21 cellular contexts compared by ENCODE assay signal in the genomic region with DNA sequence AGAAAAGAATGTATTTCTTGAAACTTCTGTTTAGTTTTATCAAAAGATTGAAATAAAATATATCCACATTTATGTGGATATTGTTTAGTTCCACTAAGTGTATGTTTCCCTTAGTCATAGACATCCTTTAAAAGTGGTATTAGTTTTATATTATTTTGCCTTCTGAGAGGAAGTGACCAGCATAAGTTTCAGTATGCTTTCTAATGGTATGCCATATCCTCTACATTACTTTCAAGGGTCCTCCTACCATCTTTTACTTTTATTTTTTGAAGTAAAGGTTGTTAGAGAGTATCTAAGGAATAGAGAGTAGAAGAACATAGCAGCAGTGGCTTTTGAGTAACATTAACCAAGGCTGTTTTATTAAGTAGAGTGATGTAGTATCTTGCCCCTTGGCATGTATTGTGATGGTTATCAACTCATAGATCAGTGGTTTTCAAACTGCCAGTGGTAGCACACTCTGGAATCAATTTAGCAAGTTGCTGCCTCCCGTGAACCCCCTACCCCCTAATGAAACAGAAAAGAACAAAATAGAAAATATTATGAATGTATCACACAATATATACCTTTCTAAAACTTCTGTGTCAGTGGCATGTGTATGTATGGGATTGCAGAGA. TPM values are rescaled to one million over a fixed set of nuclear protein-coding genes. Genes with fewer than 3 reads are reported as not detected.
A peak's percentile ranks its signal among the peaks of the same experiment; 100 is the strongest.
DNase-seq lines count a peak whose midpoint lies in the region; ATAC-seq and FAIRE-seq lines count a peak whose summit lies in the region.
"Had no signal": no experiment of that assay in that cellular context is flagged by ENCODE, and none has a peak within 500 bp of the region (broad histone marks: within the 10 kb centered on the region; RNA-seq: fewer than 3 reads in every experiment).

No MANE protein-coding gene starts in this region.

- ATAC-seq in GM18909 (IDR thresholded peaks at IDR 0.05; ENCODE audit: poor library complexity, unreplicated experiment), result peak; percentile 71
- ATAC-seq in HG02938 (IDR thresholded peaks at IDR 0.05; ENCODE audit: unreplicated experiment), result peak; percentile 63
- ATAC-seq in HG03571 (IDR thresholded peaks at IDR 0.05; ENCODE audit: unreplicated experiment), result peak; percentile 75
- ATAC-seq: Panc1, psoas muscle, T-helper 17 cell had no signal

- FAIRE-seq in G401.6 (lab: Jason Lieb, UNC), result peak; percentile 23
- FAIRE-seq: endometrium had no signal

- DNase-seq in iPS-NIHi7 (ENCODE audit: extremely low spot score) (no peak), SIG-M5 (lab: John Stamatoyannopoulos, UW) (no peak), mesenteric fat pad (ENCODE audit: low spot score) (no peak), MV-4-11 (lab: John Stamatoyannopoulos, UW) (no peak)
- DNase-seq: ACHN; activated CD4-positive, alpha-beta T cell treated with anti-CD3 and anti-CD28 coated beads, Interleukin-2, amount 10 ng/mL, durations not matched to agents 7 days and 5 days; activated gamma-delta T cell; Calu3; mammary epithelial cell; NCI-H1105; NCI-H2029 treated with DMSO at 0.1 percent for 48 hours; NK-92 treated with Interleukin-12 subunit alpha and Interleukin-12 subunit beta, amount 100 ng/mL, for 24 hours; psoas muscle; substantia nigra; T-helper 17 cell had no signal

RNA-seq across cellular contexts. Expression of a gene that starts 44.8 kb away (rescaled TPM):
- total RNA-seq in mesenteric fat pad, result 112 TPM
